8 cellular contexts compared by ENCODE assay signal in the genomic region with DNA sequence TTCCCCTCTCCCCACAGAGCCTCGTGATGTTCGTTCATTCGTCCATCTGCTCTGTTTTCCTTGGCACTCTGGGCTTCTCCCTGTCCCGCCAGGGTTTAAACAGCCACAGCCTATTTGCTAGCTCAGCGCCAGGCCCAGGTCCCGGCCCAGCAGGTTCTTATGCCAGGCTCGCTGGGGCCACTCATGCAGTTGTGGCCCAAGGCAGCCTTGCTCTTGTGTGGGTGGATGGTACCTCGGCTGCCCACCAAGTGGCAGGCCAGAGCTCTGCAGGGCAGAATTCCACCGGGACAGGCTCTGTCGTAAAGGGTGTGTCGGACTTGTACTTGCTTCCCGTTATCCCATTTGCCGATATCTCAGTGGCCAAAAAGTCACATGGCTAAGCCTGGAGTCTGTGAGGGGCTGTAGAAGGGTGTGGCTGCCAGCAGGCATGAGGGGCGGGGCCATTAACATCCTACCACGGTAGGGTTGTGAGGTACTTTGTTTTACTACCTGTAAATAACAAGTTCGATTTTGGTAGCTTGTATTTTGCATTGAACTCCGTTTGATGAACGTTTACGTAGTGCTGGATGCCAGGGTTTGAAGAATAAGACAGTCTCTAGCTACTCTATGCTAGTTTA. TPM values are rescaled to one million over a fixed set of nuclear protein-coding genes. Genes with fewer than 3 reads are reported as not detected.
DNase-seq lines count a peak whose midpoint lies in the region; TF ChIP-seq lines count a peak whose summit lies in the region.

No MANE protein-coding gene starts in this region.

- H3K4me3 ChIP-seq in H7 (ENCODE audit: insufficient read depth, low read depth, low read length) = no peak overlapping the region
- no peak overlapping the region for H3K4me3 ChIP-seq in WERI-Rb-1 (ENCODE audit: low read depth, low read length)
- no peak overlapping the region for H3K4me3 ChIP-seq in fibroblast of mammary gland (ENCODE audit: control insufficient read depth, low read depth, low read length)
- no peak overlapping the region for H3K4me3 ChIP-seq in ovary

- intact Hi-C loops in ovary (cut with DNase I) = no loop called here

- TF ChIP-seq CTCF in 22Rv1 (IDR thresholded peaks at IDR 0.05) = peak; percentile 56
- peak; percentile 43 for TF ChIP-seq CTCF in WERI-Rb-1 (IDR thresholded peaks at IDR 0.05; ENCODE audit: low read depth, low read length)
- peak; percentile 34 for TF ChIP-seq CTCF in fibroblast of mammary gland (conservative IDR thresholded peaks at IDR 0.05; ENCODE audit: control insufficient read depth, insufficient read depth, low read depth, low read length)
- TF ChIP-seq CTCF in ovary (IDR thresholded peaks at IDR 0.05) = peak in 1 of 3 donors; percentile 49

- no peak for TF ChIP-seq EP300 in ovary (IDR thresholded peaks at IDR 0.05)

- H3K9me3 ChIP-seq in WERI-Rb-1 (ENCODE audit: severe bottlenecking) = no peaks in the 10 kb centered on the region
- H3K9me3 ChIP-seq in ovary = no peaks in the 10 kb centered on the region

- H3K36me3 ChIP-seq in H7 (replicated peaks; ENCODE audit: control insufficient read depth, insufficient read depth, low read length) (peaks cover 4% of the 10 kb centered on the region), WERI-Rb-1 (peaks cover 5% of the 10 kb centered on the region), ovary (no peaks in the 10 kb centered on the region)

- H3K27ac ChIP-seq in 22Rv1 (no peak overlapping the region), WERI-Rb-1 (no peak overlapping the region), ovary (peak overlapping the region in 1 of 2 donors; percentile 81)

- WGBS in ovary, 3 donors = 39 to 41% (median 39%) methylated on average over 19 of the region's 19 CpGs

- peaks cover 4% of the 10 kb centered on the region for H3K4me1 ChIP-seq in ovary (ENCODE audit: insufficient read depth)

- H3K27me3 ChIP-seq in H7 (ENCODE audit: control insufficient read depth, insufficient read depth, low read length) = no peaks in the 10 kb centered on the region
- no peaks in the 10 kb centered on the region for H3K27me3 ChIP-seq in WERI-Rb-1 (ENCODE audit: insufficient read depth, low read depth, severe bottlenecking)
- no peaks in the 10 kb centered on the region for H3K27me3 ChIP-seq in ovary

- DNase-seq in H7 (peak; percentile 75), WERI-Rb-1 (no peak), fibroblast of mammary gland (ENCODE audit: low read depth) (peak; percentile 57), ovary (peak in 3 of 5 donors; percentile 41 to 59 (median 47)), NCI-H1092 treated with DMSO at 0.1 percent for 48 hours (lab: John Stamatoyannopoulos, UW) (no peak), HT-29 (ENCODE audit: low spot score) (no peak)
- DNase-seq in activated CD4-positive, CD25-positive, alpha-beta regulatory T cell (lab: John Stamatoyannopoulos, UW) = no peak

- TF ChIP-seq POLR2A in ovary (IDR thresholded peaks at IDR 0.05) = no peak

RNA-seq across cellular contexts. Expression of a gene that starts 7.9 kb away (rescaled TPM):
- total RNA-seq in H7 (2014; rRNA removed; shearing (Covaris generic)) = 15.7 and 31.1 TPM in 2 replicates
- 10 to 100 TPM; 21.9 to 50.4 (median 30.0) TPM for total RNA-seq in ovary
- 10 to 100 TPM; 27.4 to 57.8 TPM for polyA plus RNA-seq in ovary
- total RNA-seq in HT-29 (2014; rRNA removed; shearing (Covaris generic)) = 31.0 and 45.4 TPM in 2 replicates

RNA-seq across cellular contexts. Expression of a gene that starts 32.9 kb away (rescaled TPM):
- 0.41 TPM in 1 of 2 replicates, not detected in the other for total RNA-seq in H7 (2014; rRNA removed; shearing (Covaris generic))
- not detected for total RNA-seq in ovary
- under 1 TPM in 1 of 2 donors, not detected in 1; 0.22 TPM for polyA plus RNA-seq in ovary
- 4.7 and 6.0 TPM in 2 replicates for total RNA-seq in HT-29 (2014; rRNA removed; shearing (Covaris generic))

Comparison
In these comparisons a context has a peak if more than half of its experiments do, and no peak if none do; other contexts are left out.
1. DNase-seq: peak in H7 (single experiment), fibroblast of mammary gland (single experiment) and ovary (3 of 5); none in WERI-Rb-1 (single experiment), NCI-H1092 treated with DMSO at 0.1 percent for 48 hours (single experiment), HT-29 (single experiment) and activated CD4-positive, CD25-positive, alpha-beta regulatory T cell (0 of 4).